ENCODE assay signal across 1 cellular context in genomic region chr16:31696968-31697743, GRCh38.
TF ChIP-seq lines count a peak whose summit lies in the region.

No MANE protein-coding gene starts in this region.

TF ChIP-seq in WTC11, 78 proteins besides CTCF, POLR2A, EP300 and RAD21 (continued from another document):
- TF ChIP-seq ZNF281 (CRISPR knock-in tag; IDR thresholded peaks at IDR 0.05) (no peak), ATF1 (CRISPR knock-in tag; IDR thresholded peaks at IDR 0.05) (no peak), ETV6 (CRISPR knock-in tag; IDR thresholded peaks at IDR 0.05) (no peak), CDX4 (CRISPR knock-in tag; IDR thresholded peaks at IDR 0.05; ENCODE audit: borderline replicate concordance) (no peak), ZNF232 (CRISPR knock-in tag; IDR thresholded peaks at IDR 0.05) (no peak)
- TF ChIP-seq, protein P1, sequence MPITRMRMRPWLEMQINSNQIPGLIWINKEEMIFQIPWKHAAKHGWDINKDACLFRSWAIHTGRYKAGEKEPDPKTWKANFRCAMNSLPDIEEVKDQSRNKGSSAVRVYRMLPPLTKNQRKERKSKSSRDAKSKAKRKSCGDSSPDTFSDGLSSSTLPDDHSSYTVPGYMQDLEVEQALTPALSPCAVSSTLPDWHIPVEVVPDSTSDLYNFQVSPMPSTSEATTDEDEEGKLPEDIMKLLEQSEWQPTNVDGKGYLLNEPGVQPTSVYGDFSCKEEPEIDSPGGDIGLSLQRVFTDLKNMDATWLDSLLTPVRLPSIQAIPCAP (CRISPR knock-in tag; IDR thresholded peaks at IDR 0.05), result no peak
